Comparison of ENCODE assay signal across 1 cellular context in genomic region chr5:38164776-38165399, GRCh38.
TF ChIP-seq lines count a peak whose summit lies in the region.

No MANE protein-coding gene starts in this region.

TF ChIP-seq in HepG2, 621 proteins besides CTCF, POLR2A, EP300 and RAD21 (continued from another document and continues in another):
- TF ChIP-seq PBX3 (CRISPR knock-in tag; IDR thresholded peaks at IDR 0.05; ENCODE audit: borderline replicate concordance) (no peak), ZNF839 (CRISPR knock-in tag; IDR thresholded peaks at IDR 0.05; ENCODE audit: borderline replicate concordance) (no peak), ZNF790 (CRISPR knock-in tag; IDR thresholded peaks at IDR 0.05; ENCODE audit: borderline replicate concordance) (no peak), PPARG (CRISPR knock-in tag; conservative IDR thresholded peaks at IDR 0.05) (peak; percentile 90), U2AF1 (optimal IDR thresholded peaks at IDR 0.05; ENCODE audit: low read depth, low read length) (no peak), ZNF260 (CRISPR knock-in tag; IDR thresholded peaks at IDR 0.05; ENCODE audit: borderline replicate concordance, low read depth) (no peak), DNMT3B (CRISPR knock-in tag; conservative IDR thresholded peaks at IDR 0.05) (0 out of 2 replicates have a peak, but pooled peaks have one; percentile 53), ZNF639 (CRISPR knock-in tag; conservative IDR thresholded peaks at IDR 0.05) (no peak), AKAP8 (CRISPR knock-in tag; IDR thresholded peaks at IDR 0.05) (no peak), FOXP4 (CRISPR knock-in tag; IDR thresholded peaks at IDR 0.05) (peak; percentile 82), MYPOP (CRISPR knock-in tag; IDR thresholded peaks at IDR 0.05) (peak; percentile 27; the same call in 1 of the 2 replicates), NCOA2 (CRISPR knock-in tag; IDR thresholded peaks at IDR 0.05) (peak; percentile 96), HINFP (CRISPR knock-in tag; IDR thresholded peaks at IDR 0.05; ENCODE audit: low read depth) (no peak), ZNF776 (CRISPR knock-in tag; IDR thresholded peaks at IDR 0.05) (no peak), AGO1 (IDR thresholded peaks at IDR 0.05; ENCODE audit: low read depth, low read length, poor library complexity, severe bottlenecking) (no peak), MED13 (CRISPR knock-in tag; IDR thresholded peaks at IDR 0.05) (peak; percentile 87; the same call in 1 of the 2 replicates), ZNF281 (CRISPR knock-in tag; IDR thresholded peaks at IDR 0.05; ENCODE audit: borderline replicate concordance) (no peak), HOMEZ (CRISPR knock-in tag; IDR thresholded peaks at IDR 0.05; ENCODE audit: low read depth) (peak; percentile 85; the same call in 1 of the 2 replicates), FOSL2 (CRISPR knock-in tag; IDR thresholded peaks at IDR 0.05) (peak; percentile 83), NFIB (CRISPR knock-in tag; IDR thresholded peaks at IDR 0.05; ENCODE audit: borderline replicate concordance) (no peak), LBX2 (CRISPR knock-in tag; IDR thresholded peaks at IDR 0.05; ENCODE audit: borderline replicate concordance) (no peak), NBN (conservative IDR thresholded peaks at IDR 0.05) (no peak), STAT6 (CRISPR knock-in tag; IDR thresholded peaks at IDR 0.05; ENCODE audit: borderline replicate concordance) (no peak), FUBP1 (CRISPR knock-in tag; IDR thresholded peaks at IDR 0.05; ENCODE audit: borderline replicate concordance) (no peak), MAFF (IDR thresholded peaks at IDR 0.05; ENCODE audit: low read depth, low read length) (peak; percentile 47; the same call in 1 of the 2 replicates), TRIM24 (CRISPR knock-in tag; IDR thresholded peaks at IDR 0.05) (peak; percentile 11; the same call in 1 of the 2 replicates), ZNF382 (CRISPR knock-in tag; IDR thresholded peaks at IDR 0.05; ENCODE audit: borderline replicate concordance) (no peak), PRPF4 (IDR thresholded peaks at IDR 0.05; ENCODE audit: low read depth, low read length, poor library complexity, severe bottlenecking) (no peak), TOPORS (CRISPR knock-in tag; IDR thresholded peaks at IDR 0.05) (no peak), ZNF503 (CRISPR knock-in tag; IDR thresholded peaks at IDR 0.05) (no peak; the same call in 1 of the 2 replicates), BCL3 (CRISPR knock-in tag; IDR thresholded peaks at IDR 0.05) (no peak), ARID3A (IDR thresholded peaks at IDR 0.05; ENCODE audit: low read depth, low read length) (peak; percentile 80)
